In the genomic region with DNA sequence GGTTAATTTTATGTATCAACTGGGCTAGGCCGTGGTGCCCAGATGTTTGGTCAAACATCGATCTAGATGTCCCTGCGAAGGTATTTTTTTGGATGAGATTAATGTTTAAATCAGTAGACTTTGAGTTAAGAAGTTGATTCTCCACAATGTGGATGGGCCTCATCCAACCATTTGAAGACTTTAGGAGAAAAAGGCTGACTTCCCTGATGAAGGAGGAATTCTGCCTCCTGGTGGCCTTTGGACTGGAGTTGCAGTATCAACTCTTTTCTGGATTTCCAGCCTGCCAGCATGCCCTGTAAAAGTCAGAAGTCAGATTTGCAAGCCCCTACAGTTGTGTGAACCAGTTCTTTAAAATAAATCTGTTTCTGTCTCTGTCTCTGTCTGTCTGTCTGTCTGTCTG, we compare ENCODE assay signal across 9 cellular contexts.
DNase-seq lines count a peak whose midpoint lies in the region; ATAC-seq and TF ChIP-seq lines count a peak whose summit lies in the region.
"Had no signal": no experiment of that assay in that cellular context is flagged by ENCODE, and none has a peak within 500 bp of the region (broad histone marks: within the 10 kb centered on the region; RNA-seq: fewer than 3 reads in every experiment).

No MANE protein-coding gene starts in this region.

- H4K91ac ChIP-seq in mesenchymal stem cell (ENCODE audit: low read length) = no peak overlapping the region

- no peak overlapping the region for H3K9ac ChIP-seq in Karpas-422 (ENCODE audit: low read length)
- no peak overlapping the region for H3K9ac ChIP-seq in mammary epithelial cell (ENCODE audit: insufficient read depth, low read length)
- H3K9ac ChIP-seq in mesenchymal stem cell (ENCODE audit: low read length) = no peak overlapping the region

- intact Hi-C loops in mammary epithelial cell (cut with micrococcal nuclease) = loop anchor here (1.0 kb wide), 1 partner anchor 147 kb away; no protein-coding TSS in a partner anchor

- H3K4me3 Mint-ChIP-seq in CD8-positive, alpha-beta memory T cell = no peak overlapping the region
- H3K4me3 Mint-ChIP-seq: activated B cell treated with CpG ODN at 0.5 μM for 24 hours had no signal

- H3K9me3 Mint-ChIP-seq in CD8-positive, alpha-beta memory T cell = peaks cover 0 to 2% (median 0%) of the 10 kb centered on the region in 5 donors
- H3K9me3 Mint-ChIP-seq: activated B cell treated with CpG ODN at 0.5 μM for 24 hours had no signal

- no peak overlapping the region for H3K14ac ChIP-seq in mesenchymal stem cell (ENCODE audit: low read length in 2 of 2)

- H3K79me2 ChIP-seq in Karpas-422 (ENCODE audit: low read length) = no peaks in the 10 kb centered on the region
- H3K79me2 ChIP-seq in mammary epithelial cell (ENCODE audit: insufficient read depth, low read length) = no peaks in the 10 kb centered on the region

- in situ Hi-C loops in mammary epithelial cell (cut with MboI; ENCODE audit: low sequenced_read_pairs in 2 of 2) = no loop called here

- H3K4me2 ChIP-seq in Karpas-422 (ENCODE audit: low read depth, low read length, poor library complexity, severe bottlenecking) = no peak overlapping the region
- H3K4me2 ChIP-seq in mammary epithelial cell (ENCODE audit: insufficient read depth, low read depth, low read length) = no peak overlapping the region
- no peak overlapping the region for H3K4me2 ChIP-seq in mesenchymal stem cell (ENCODE audit: low read length, poor library complexity, severe bottlenecking)

- H3K9me2 ChIP-seq in Karpas-422 (replicated peaks; ENCODE audit: insufficient read depth, low read length) = no peaks in the 10 kb centered on the region

- H3K36me3 Mint-ChIP-seq in CD8-positive, alpha-beta memory T cell = no peaks in the 10 kb centered on the region

- peaks cover 5% of the 10 kb centered on the region for H3K79me1 ChIP-seq in mesenchymal stem cell (replicated peaks; ENCODE audit: low read length, poor library complexity, severe bottlenecking)

- POLR2A ChIA-PET in CD8-positive, alpha-beta memory T cell (lab: Charles Lee) = no interaction called here

- no peak overlapping the region for H2BK120ac ChIP-seq in mesenchymal stem cell (ENCODE audit: low read depth, low read length)

- no peak overlapping the region for H4K8ac ChIP-seq in mesenchymal stem cell (ENCODE audit: low read length)

- H3K27me3 ChIP-seq in Karpas-422 (ENCODE audit: low read length) (0 out of 2 replicates have a peak, but pooled peaks cover 3% of the 10 kb centered on the region), mammary epithelial cell (ENCODE audit: insufficient read depth, low read length) (no peaks in the 10 kb centered on the region), mesenchymal stem cell (ENCODE audit: control insufficient read depth in 1 of 2, insufficient read depth in 1 of 2, low read length in 2 of 2) (no peaks in the 10 kb centered on the region)
- H3K27me3 ChIP-seq in CD8-positive, alpha-beta memory T cell (ENCODE audit: insufficient read depth, low read length, poor library complexity, severe bottlenecking) = no peaks in the 10 kb centered on the region

- H3K4me1 Mint-ChIP-seq in CD8-positive, alpha-beta memory T cell = no peaks in the 10 kb centered on the region
- H3K4me1 Mint-ChIP-seq: activated B cell treated with CpG ODN at 0.5 μM for 24 hours had no signal

- H3K27ac Mint-ChIP-seq in CD8-positive, alpha-beta memory T cell = peak overlapping the region in 1 of 8 donors; percentile 85
- H3K27ac Mint-ChIP-seq: activated B cell treated with CpG ODN at 0.5 μM for 24 hours had no signal

- BruUV-seq in mammary epithelial cell (replicated peaks; lab: Mats Ljungman, UMichigan) = no TSS peak

- 83% methylated on average over 3 of the region's 3 CpGs for WGBS in mammary epithelial cell (ENCODE audit: low coverage, missing lambda C conversion rate)
- WGBS in mesenchymal stem cell = 84% methylated on average over 3 of the region's 3 CpGs

- no peak for ATAC-seq in HG03108 (IDR thresholded peaks at IDR 0.05; ENCODE audit: unreplicated experiment)
- ATAC-seq in HG03159 (IDR thresholded peaks at IDR 0.05; ENCODE audit: unreplicated experiment) = no peak
- ATAC-seq in GM18870 (IDR thresholded peaks at IDR 0.05; ENCODE audit: unreplicated experiment) = no peak

- dilution Hi-C loops in mammary epithelial cell (cut with HindIII; ENCODE audit: low sequenced_read_pairs) = no loop called here

- H3K4me1 ChIP-seq in Karpas-422 (ENCODE audit: low read length) (no peaks in the 10 kb centered on the region), mammary epithelial cell (ENCODE audit: insufficient read depth, low read length) (no peaks in the 10 kb centered on the region), mesenchymal stem cell (ENCODE audit: control insufficient read depth, insufficient read depth, low read depth, low read length) (peaks cover 9% of the 10 kb centered on the region)
- no peaks in the 10 kb centered on the region for H3K4me1 ChIP-seq in CD8-positive, alpha-beta memory T cell (ENCODE audit: insufficient read depth, low read length)

- H2AK5ac ChIP-seq in mesenchymal stem cell (ENCODE audit: low read length, severe bottlenecking) = no peak overlapping the region

- H4K20me1 ChIP-seq in Karpas-422 (ENCODE audit: insufficient read depth, low read depth, low read length) (no peaks in the 10 kb centered on the region), mammary epithelial cell (ENCODE audit: insufficient read depth, low read length) (no peaks in the 10 kb centered on the region)

- no peaks in the 10 kb centered on the region for H3K27me3 Mint-ChIP-seq in CD8-positive, alpha-beta memory T cell
- H3K27me3 Mint-ChIP-seq: activated B cell treated with CpG ODN at 0.5 μM for 24 hours had no signal

- peak; percentile 53 for DNase-seq in Karpas-422
- peak; percentile 12 for DNase-seq in mammary epithelial cell
- DNase-seq in mesenchymal stem cell = peak; percentile 47
- DNase-seq in CD8-positive, alpha-beta memory T cell = no peak
- DNase-seq: activated B cell treated with CpG ODN at 0.5 μM for 24 hours had no signal

- no peak overlapping the region for H2BK15ac ChIP-seq in mesenchymal stem cell (ENCODE audit: low read depth, poor library complexity, severe bottlenecking)

- H3K18ac ChIP-seq in mesenchymal stem cell (ENCODE audit: low read depth in 1 of 2, low read length in 2 of 2) = no peak overlapping the region

- no peaks in the 10 kb centered on the region for H3K36me3 ChIP-seq in Karpas-422 (ENCODE audit: insufficient read depth, low read length)
- H3K36me3 ChIP-seq in mammary epithelial cell (ENCODE audit: insufficient read depth, low read length) = no peaks in the 10 kb centered on the region
- H3K36me3 ChIP-seq in mesenchymal stem cell (ENCODE audit: control insufficient read depth in 1 of 2, insufficient read depth in 2 of 2, low read depth in 1 of 2, low read length in 2 of 2) = no peaks in the 10 kb centered on the region
- no peaks in the 10 kb centered on the region for H3K36me3 ChIP-seq in CD8-positive, alpha-beta memory T cell (ENCODE audit: insufficient read depth, low read length)

- H3K4ac ChIP-seq in mesenchymal stem cell (ENCODE audit: low read depth in 1 of 2, low read length in 2 of 2) = no peak overlapping the region

- H3K4me3 ChIP-seq in Karpas-422 (ENCODE audit: low read length) (no peak overlapping the region), mammary epithelial cell (replicated peaks in 1 of 3; ENCODE audit: insufficient read depth in 1 of 3, low read depth in 2 of 3, low read length in 3 of 3) (no peak overlapping the region), mesenchymal stem cell (ENCODE audit: insufficient read depth in 1 of 2, low read depth in 1 of 2, low read length in 2 of 2) (no peak overlapping the region)
- H3K4me3 ChIP-seq in CD8-positive, alpha-beta memory T cell (ENCODE audit: low read length) = no peak overlapping the region

- H2AFZ ChIP-seq in Karpas-422 (ENCODE audit: low read length) (no peak overlapping the region), mammary epithelial cell (ENCODE audit: low read depth, low read length) (no peak overlapping the region), mesenchymal stem cell (ENCODE audit: low read depth, low read length) (no peak overlapping the region)

- H3K27ac ChIP-seq in C4-2B = no peak overlapping the region
- no peak overlapping the region for H3K27ac ChIP-seq in Karpas-422 (ENCODE audit: low read length)
- no peak overlapping the region for H3K27ac ChIP-seq in mammary epithelial cell (ENCODE audit: insufficient read depth, low read depth, low read length)
- H3K27ac ChIP-seq in mesenchymal stem cell (ENCODE audit: low read length, poor library complexity, severe bottlenecking) = no peak overlapping the region
- no peak overlapping the region for H3K27ac ChIP-seq in CD8-positive, alpha-beta memory T cell (ENCODE audit: low read depth, low read length)

- H2BK5ac ChIP-seq in mesenchymal stem cell (ENCODE audit: low read depth, low read length, poor library complexity, severe bottlenecking) = no peak overlapping the region

- CTCF ChIA-PET in mammary epithelial cell (lab: Charles Lee; ENCODE audit: low non-redundant PET) = no interaction called here
- CTCF ChIA-PET in CD8-positive, alpha-beta memory T cell (lab: Charles Lee) = no interaction called here

- no peaks in the 10 kb centered on the region for H3K9me3 ChIP-seq in Karpas-422 (ENCODE audit: low read length)
- no peaks in the 10 kb centered on the region for H3K9me3 ChIP-seq in mammary epithelial cell (replicated peaks; ENCODE audit: insufficient read depth, low read length)
- H3K9me3 ChIP-seq in mesenchymal stem cell (ENCODE audit: control insufficient read depth, low read length) = peaks cover 4% of the 10 kb centered on the region
- H3K9me3 ChIP-seq in CD8-positive, alpha-beta memory T cell (ENCODE audit: low read length) = no peaks in the 10 kb centered on the region

- no peak overlapping the region for H2BK12ac ChIP-seq in mesenchymal stem cell (ENCODE audit: low read length in 2 of 2)

- peak; percentile 64 for TF ChIP-seq CTCF in C4-2B (conservative IDR thresholded peaks at IDR 0.05)
- peak; percentile 26 to 47 for TF ChIP-seq CTCF in mammary epithelial cell (conservative IDR thresholded peaks at IDR 0.05 in 1 of 2, IDR thresholded peaks at IDR 0.05 in 1 of 2; ENCODE audit: extremely low read depth in 1 of 2, insufficient read depth in 1 of 2, low read depth in 1 of 2, low read length in 2 of 2)

- no peak overlapping the region for H3K23ac ChIP-seq in mesenchymal stem cell (ENCODE audit: low read length in 2 of 2)

Comparison
In these comparisons a context has a peak if more than half of its experiments do, and no peak if none do; other contexts are left out.
1. DNase-seq: peak in Karpas-422 (single experiment), mammary epithelial cell (single experiment) and mesenchymal stem cell (single experiment); none in CD8-positive, alpha-beta memory T cell (0 of 5).